1 cellular context compared by ENCODE assay signal in genomic region chr7:98651760-98652159, GRCh38.
TF ChIP-seq lines count a peak whose summit lies in the region.

No MANE protein-coding gene starts in this region.

TF ChIP-seq in HepG2, 621 proteins besides CTCF, POLR2A, EP300 and RAD21 (continued from another document):
- TF ChIP-seq ZHX1 (CRISPR knock-in tag; IDR thresholded peaks at IDR 0.05; ENCODE audit: low read depth): no peak
- TF ChIP-seq U2AF2 (IDR thresholded peaks at IDR 0.05; ENCODE audit: low read depth, low read length): no peak
TF ChIP-seq in HepG2: peak in this region for 0.
